In the genomic region with DNA sequence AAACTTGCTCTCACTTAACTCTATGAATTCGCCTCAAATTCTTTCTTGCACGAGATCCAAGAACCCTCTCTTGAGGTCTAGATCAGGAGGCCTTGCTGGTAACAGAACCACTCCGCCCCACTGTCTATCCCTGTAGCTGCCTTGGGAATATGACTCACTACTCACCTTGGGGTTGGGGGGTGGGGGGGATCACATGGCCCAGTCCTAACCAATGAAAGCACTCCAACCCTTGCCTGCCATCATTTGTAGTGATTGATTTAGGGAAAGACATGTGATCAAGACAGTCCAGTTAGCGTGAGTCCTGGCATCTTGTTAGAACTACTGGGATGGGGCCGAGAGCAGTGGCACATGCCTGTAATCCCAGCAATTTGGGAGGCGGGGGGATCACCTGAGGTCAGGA, we compare ENCODE assay signal across 18 cellular contexts. TPM values are rescaled to one million over a fixed set of nuclear protein-coding genes. Genes with fewer than 3 reads are reported as not detected.
"Had no signal": no experiment of that assay in that cellular context is flagged by ENCODE, and none has a peak within 500 bp of the region (broad histone marks: within the 10 kb centered on the region; RNA-seq: fewer than 3 reads in every experiment).

No MANE protein-coding gene starts in this region.

- H3K27me3 ChIP-seq: foreskin keratinocyte, left lung, neutrophil, tibial nerve had no signal

- H3K27ac Mint-ChIP-seq: activated CD4-positive, alpha-beta T cell treated with anti-CD3 and anti-CD28 coated beads, Interleukin-2, amount 10 ng/mL, durations not matched to agents 7 days and 5 days; activated naive CD8-positive, alpha-beta T cell treated with anti-CD3 and anti-CD28 coated beads for 36 hours; memory B cell; T-helper 2 cell treated with Interferon-gamma antibody and Interleukin-4, amounts not matched to agents 5 μg/mL and 100 μg/mL, for 36 hours had no signal

- H3K4me3 ChIP-seq: left lung, tibial nerve had no signal

- DNase-seq: activated CD4-positive, alpha-beta T cell treated with anti-CD3 and anti-CD28 coated beads, Interleukin-2, amount 10 ng/mL, durations not matched to agents 7 days and 5 days; activated CD4-positive, CD25-positive, alpha-beta regulatory T cell; activated naive CD8-positive, alpha-beta T cell treated with anti-CD3 and anti-CD28 coated beads for 36 hours; central memory CD4-positive, alpha-beta T cell; cortex of kidney; effector CD8-positive, alpha-beta T cell; foreskin keratinocyte; glutamatergic neuron; left lung; naive thymus-derived CD8-positive, alpha-beta T cell; stimulated activated CD4-positive, alpha-beta T cell treated with anti-CD3 and anti-CD28 coated beads, Interleukin-2, amount 100 ng/mL, for 48 hours; stimulated activated naive B cell treated with anti-CD40 and anti-IgM and Interleukin-4, amounts not matched to agents 10 μg/mL and 1 μg/mL and 100 μg/mL, for 72 hours had no signal

- H3K9ac ChIP-seq: parathyroid adenoma had no signal

- H2AFZ ChIP-seq: parathyroid adenoma had no signal

- H3K9me3 ChIP-seq: left lung, neutrophil, tibial nerve had no signal

- H3K27me3 Mint-ChIP-seq: activated CD4-positive, alpha-beta T cell treated with anti-CD3 and anti-CD28 coated beads, Interleukin-2, amount 10 ng/mL, durations not matched to agents 7 days and 5 days; activated naive CD8-positive, alpha-beta T cell treated with anti-CD3 and anti-CD28 coated beads for 36 hours; memory B cell; naive thymus-derived CD8-positive, alpha-beta T cell; stimulated activated naive B cell treated with anti-CD40 and anti-IgM and Interleukin-4, amounts not matched to agents 10 μg/mL and 1 μg/mL and 100 μg/mL, for 72 hours had no signal

- H3K4me1 ChIP-seq: parathyroid adenoma had no signal

- FAIRE-seq: keratinocyte had no signal

- H3K9me3 Mint-ChIP-seq: activated CD4-positive, alpha-beta T cell treated with anti-CD3 and anti-CD28 coated beads, Interleukin-2, amount 10 ng/mL, durations not matched to agents 7 days and 5 days; activated naive CD8-positive, alpha-beta T cell treated with anti-CD3 and anti-CD28 coated beads for 36 hours; memory B cell; naive thymus-derived CD8-positive, alpha-beta T cell; stimulated activated naive B cell treated with anti-CD40 and anti-IgM and Interleukin-4, amounts not matched to agents 10 μg/mL and 1 μg/mL and 100 μg/mL, for 72 hours; T-helper 2 cell treated with Interferon-gamma antibody and Interleukin-4, amounts not matched to agents 5 μg/mL and 100 μg/mL, for 36 hours had no signal

- H3K27ac ChIP-seq: foreskin keratinocyte, left lung, neutrophil, parathyroid adenoma, tibial nerve had no signal

- H3K36me3 ChIP-seq: left lung, neutrophil, tibial nerve had no signal

- H3K36me3 Mint-ChIP-seq: activated naive CD8-positive, alpha-beta T cell treated with anti-CD3 and anti-CD28 coated beads for 36 hours; memory B cell; naive thymus-derived CD8-positive, alpha-beta T cell; stimulated activated naive B cell treated with anti-CD40 and anti-IgM and Interleukin-4, amounts not matched to agents 10 μg/mL and 1 μg/mL and 100 μg/mL, for 72 hours had no signal

- ATAC-seq: foreskin keratinocyte; left lung; naive thymus-derived CD8-positive, alpha-beta T cell; stimulated activated naive B cell treated with anti-CD40 and anti-IgM and Interleukin-4, amounts not matched to agents 10 μg/mL and 1 μg/mL and 100 μg/mL, for 72 hours had no signal

- H3K79me2 ChIP-seq: parathyroid adenoma had no signal

- H3K4me3 Mint-ChIP-seq: activated CD4-positive, alpha-beta T cell treated with anti-CD3 and anti-CD28 coated beads, Interleukin-2, amount 10 ng/mL, durations not matched to agents 7 days and 5 days; activated naive CD8-positive, alpha-beta T cell treated with anti-CD3 and anti-CD28 coated beads for 36 hours; memory B cell; naive thymus-derived CD8-positive, alpha-beta T cell; stimulated activated naive B cell treated with anti-CD40 and anti-IgM and Interleukin-4, amounts not matched to agents 10 μg/mL and 1 μg/mL and 100 μg/mL, for 72 hours; T-helper 2 cell treated with Interferon-gamma antibody and Interleukin-4, amounts not matched to agents 5 μg/mL and 100 μg/mL, for 36 hours had no signal

RNA-seq across cellular contexts. Expression of gene MCHR1, which starts 38.0 kb away (rescaled TPM):
- total RNA-seq: activated CD4-positive, alpha-beta T cell treated with anti-CD3 and anti-CD28 coated beads, Interleukin-2, amount 10 ng/mL, durations not matched to agents 7 days and 5 days; activated naive CD8-positive, alpha-beta T cell treated with anti-CD3 and anti-CD28 coated beads for 36 hours; naive thymus-derived CD8-positive, alpha-beta T cell had no signal
